In the genomic region with DNA sequence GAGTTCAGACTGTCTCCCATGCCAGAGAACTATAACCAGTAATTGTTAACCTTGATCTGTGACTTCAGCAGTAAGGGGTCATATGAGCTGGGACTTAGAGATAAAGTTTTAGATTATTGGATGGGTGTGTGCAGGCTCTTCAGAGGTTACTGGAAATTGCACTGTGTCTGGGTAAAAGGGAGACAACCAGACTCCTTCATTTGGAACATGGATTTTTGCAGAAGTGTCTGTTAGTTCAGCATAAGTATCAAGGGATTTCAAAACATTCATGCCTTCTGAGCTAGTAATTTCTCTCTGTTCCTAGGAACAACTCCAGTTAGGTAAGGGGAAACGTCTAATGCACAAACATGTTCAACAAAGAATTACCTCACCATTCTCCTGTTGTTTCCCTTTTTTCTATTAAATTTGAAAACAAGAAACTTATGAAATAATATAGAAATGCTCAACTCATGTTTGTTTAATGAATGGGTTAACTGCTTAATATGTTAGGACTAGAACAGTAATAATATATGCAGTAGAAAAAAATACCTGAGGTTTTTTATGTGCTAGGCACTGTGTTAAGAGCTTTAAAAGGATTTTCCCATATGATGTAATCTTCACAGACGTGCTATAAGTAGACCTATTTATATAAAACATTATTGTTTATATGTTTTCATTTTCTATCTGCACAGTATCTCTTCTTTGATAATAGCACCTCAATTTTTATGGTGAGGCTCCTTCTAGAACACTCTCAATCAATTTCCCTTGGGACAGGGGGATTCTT, we compare ENCODE assay signal across 1 cellular context.
TF ChIP-seq lines count a peak whose summit lies in the region.

No MANE protein-coding gene starts in this region.

TF ChIP-seq in IMR-90, 13 proteins besides CTCF, POLR2A, EP300 and RAD21 (continued from another document):
- TF ChIP-seq, protein P1, sequence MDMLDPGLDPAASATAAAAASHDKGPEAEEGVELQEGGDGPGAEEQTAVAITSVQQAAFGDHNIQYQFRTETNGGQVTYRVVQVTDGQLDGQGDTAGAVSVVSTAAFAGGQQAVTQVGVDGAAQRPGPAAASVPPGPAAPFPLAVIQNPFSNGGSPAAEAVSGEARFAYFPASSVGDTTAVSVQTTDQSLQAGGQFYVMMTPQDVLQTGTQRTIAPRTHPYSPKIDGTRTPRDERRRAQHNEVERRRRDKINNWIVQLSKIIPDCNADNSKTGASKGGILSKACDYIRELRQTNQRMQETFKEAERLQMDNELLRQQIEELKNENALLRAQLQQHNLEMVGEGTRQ (IDR thresholded peaks at IDR 0.05; ENCODE audit: low read depth, low read length) = no peak
- TF ChIP-seq NFE2L2 (IDR thresholded peaks at IDR 0.05; ENCODE audit: low read depth, low read length) (no peak), MAZ (IDR thresholded peaks at IDR 0.05; ENCODE audit: borderline replicate concordance, low read depth, low read length) (no peak)
